1 cellular context compared by ENCODE assay signal in genomic region chr17:59842901-59843652, GRCh38.
A peak's percentile ranks its signal among the peaks of the same experiment; 100 is the strongest.
TF ChIP-seq lines count a peak whose summit lies in the region.

No MANE protein-coding gene starts in this region.

TF ChIP-seq in K562, 482 proteins besides CTCF, POLR2A, EP300 and RAD21 (continued from another document and continues in another):
- peak; percentile 96 for TF ChIP-seq ZBTB26 (CRISPR knock-in tag; IDR thresholded peaks at IDR 0.05)
- no peak for TF ChIP-seq SAFB (IDR thresholded peaks at IDR 0.05; ENCODE audit: borderline replicate concordance, low read depth, low read length)
- TF ChIP-seq ZNF407 (IDR thresholded peaks at IDR 0.05; ENCODE audit: low read depth), result no peak
- no peak for TF ChIP-seq GATAD2A (IDR thresholded peaks at IDR 0.05)
- TF ChIP-seq HDAC2 (IDR thresholded peaks at IDR 0.05), result no peak
- TF ChIP-seq KDM5B (IDR thresholded peaks at IDR 0.05; ENCODE audit: insufficient replicate concordance, low read depth, low read length), result peak; percentile 82
- no peak for TF ChIP-seq HDGF (IDR thresholded peaks at IDR 0.05)
- peak; percentile 45; the same call in 1 of the 2 replicates for TF ChIP-seq ELF2 (CRISPR knock-in tag; IDR thresholded peaks at IDR 0.05)
- no peak for TF ChIP-seq ZBTB8A (IDR thresholded peaks at IDR 0.05; ENCODE audit: partially characterized antibody)
- TF ChIP-seq SOX6 (IDR thresholded peaks at IDR 0.05), result no peak; the same call in none of the 2 replicates
- TF ChIP-seq, protein P1, sequence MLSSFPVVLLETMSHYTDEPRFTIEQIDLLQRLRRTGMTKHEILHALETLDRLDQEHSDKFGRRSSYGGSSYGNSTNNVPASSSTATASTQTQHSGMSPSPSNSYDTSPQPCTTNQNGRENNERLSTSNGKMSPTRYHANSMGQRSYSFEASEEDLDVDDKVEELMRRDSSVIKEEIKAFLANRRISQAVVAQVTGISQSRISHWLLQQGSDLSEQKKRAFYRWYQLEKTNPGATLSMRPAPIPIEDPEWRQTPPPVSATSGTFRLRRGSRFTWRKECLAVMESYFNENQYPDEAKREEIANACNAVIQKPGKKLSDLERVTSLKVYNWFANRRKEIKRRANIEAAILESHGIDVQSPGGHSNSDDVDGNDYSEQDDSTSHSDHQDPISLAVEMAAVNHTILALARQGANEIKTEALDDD (IDR thresholded peaks at IDR 0.05), result peak; percentile 87
- TF ChIP-seq BDP1 (IDR thresholded peaks at IDR 0.05; ENCODE audit: insufficient read depth, insufficient read length), result no peak
- TF ChIP-seq JUND (IDR thresholded peaks at IDR 0.05; ENCODE audit: borderline replicate concordance, low read depth, low read length), result peak; percentile 69
- TF ChIP-seq JUND (tag; IDR thresholded peaks at IDR 0.05; ENCODE audit: borderline replicate concordance, low read depth, low read length), result peak; percentile 72; the same call in 1 of the 3 replicates
- peak; percentile 33; the same call in 1 of the 2 replicates for TF ChIP-seq ZNF780A (CRISPR knock-in tag; IDR thresholded peaks at IDR 0.05)
- TF ChIP-seq EZH2 (IDR thresholded peaks at IDR 0.05; ENCODE audit: borderline replicate concordance, low read depth, low read length), result no peak
- TF ChIP-seq GTF2A2 (tag; IDR thresholded peaks at IDR 0.05), result 0 out of 2 replicates have a peak, but pooled peaks have one; percentile 14
- 0 out of 4 replicates have a peak, but pooled peaks of 1 of the 2 experiments have one; percentile 10 for TF ChIP-seq TRIM24 (IDR thresholded peaks at IDR 0.05)
- TF ChIP-seq ASH1L (IDR thresholded peaks at IDR 0.05; ENCODE audit: borderline replicate concordance, low read depth, partially characterized antibody), result no peak
- TF ChIP-seq, protein P2, sequence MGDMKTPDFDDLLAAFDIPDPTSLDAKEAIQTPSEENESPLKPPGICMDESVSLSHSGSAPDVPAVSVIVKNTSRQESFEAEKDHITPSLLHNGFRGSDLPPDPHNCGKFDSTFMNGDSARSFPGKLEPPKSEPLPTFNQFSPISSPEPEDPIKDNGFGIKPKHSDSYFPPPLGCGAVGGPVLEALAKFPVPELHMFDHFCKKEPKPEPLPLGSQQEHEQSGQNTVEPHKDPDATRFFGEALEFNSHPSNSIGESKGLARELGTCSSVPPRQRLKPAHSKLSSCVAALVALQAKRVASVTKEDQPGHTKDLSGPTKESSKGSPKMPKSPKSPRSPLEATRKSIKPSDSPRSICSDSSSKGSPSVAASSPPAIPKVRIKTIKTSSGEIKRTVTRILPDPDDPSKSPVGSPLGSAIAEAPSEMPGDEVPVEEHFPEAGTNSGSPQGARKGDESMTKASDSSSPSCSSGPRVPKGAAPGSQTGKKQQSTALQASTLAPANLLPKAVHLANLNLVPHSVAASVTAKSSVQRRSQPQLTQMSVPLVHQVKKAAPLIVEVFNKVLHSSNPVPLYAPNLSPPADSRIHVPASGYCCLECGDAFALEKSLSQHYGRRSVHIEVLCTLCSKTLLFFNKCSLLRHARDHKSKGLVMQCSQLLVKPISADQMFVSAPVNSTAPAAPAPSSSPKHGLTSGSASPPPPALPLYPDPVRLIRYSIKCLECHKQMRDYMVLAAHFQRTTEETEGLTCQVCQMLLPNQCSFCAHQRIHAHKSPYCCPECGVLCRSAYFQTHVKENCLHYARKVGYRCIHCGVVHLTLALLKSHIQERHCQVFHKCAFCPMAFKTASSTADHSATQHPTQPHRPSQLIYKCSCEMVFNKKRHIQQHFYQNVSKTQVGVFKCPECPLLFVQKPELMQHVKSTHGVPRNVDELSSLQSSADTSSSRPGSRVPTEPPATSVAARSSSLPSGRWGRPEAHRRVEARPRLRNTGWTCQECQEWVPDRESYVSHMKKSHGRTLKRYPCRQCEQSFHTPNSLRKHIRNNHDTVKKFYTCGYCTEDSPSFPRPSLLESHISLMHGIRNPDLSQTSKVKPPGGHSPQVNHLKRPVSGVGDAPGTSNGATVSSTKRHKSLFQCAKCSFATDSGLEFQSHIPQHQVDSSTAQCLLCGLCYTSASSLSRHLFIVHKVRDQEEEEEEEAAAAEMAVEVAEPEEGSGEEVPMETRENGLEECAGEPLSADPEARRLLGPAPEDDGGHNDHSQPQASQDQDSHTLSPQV (IDR thresholded peaks at IDR 0.05), result no peak; the same call in 1 of the 2 replicates
- no peak for TF ChIP-seq ZNF124 (CRISPR knock-in tag; IDR thresholded peaks at IDR 0.05)
- TF ChIP-seq ZNF589 (CRISPR knock-in tag; IDR thresholded peaks at IDR 0.05; ENCODE audit: low read depth), result 0 out of 2 replicates have a peak, but pooled peaks have one; percentile 5
- peak; percentile 79 for TF ChIP-seq ZNF696 (CRISPR knock-in tag; conservative IDR thresholded peaks at IDR 0.05)
- TF ChIP-seq ZNF77 (CRISPR knock-in tag; IDR thresholded peaks at IDR 0.05), result peak; percentile 86; the same call in 1 of the 2 replicates
- TF ChIP-seq ZNF75A (CRISPR knock-in tag; IDR thresholded peaks at IDR 0.05), result no peak; the same call in 1 of the 2 replicates
- TF ChIP-seq HEY1 (CRISPR knock-in tag; IDR thresholded peaks at IDR 0.05; ENCODE audit: borderline replicate concordance), result peak; percentile 78; the same call in 1 of the 2 replicates
- TF ChIP-seq TFE3 (CRISPR knock-in tag; IDR thresholded peaks at IDR 0.05), result peak; percentile 2; the same call in 1 of the 2 replicates
- no peak for TF ChIP-seq HNRNPL (IDR thresholded peaks at IDR 0.05; ENCODE audit: low read depth, low read length)
- TF ChIP-seq, protein P3, sequence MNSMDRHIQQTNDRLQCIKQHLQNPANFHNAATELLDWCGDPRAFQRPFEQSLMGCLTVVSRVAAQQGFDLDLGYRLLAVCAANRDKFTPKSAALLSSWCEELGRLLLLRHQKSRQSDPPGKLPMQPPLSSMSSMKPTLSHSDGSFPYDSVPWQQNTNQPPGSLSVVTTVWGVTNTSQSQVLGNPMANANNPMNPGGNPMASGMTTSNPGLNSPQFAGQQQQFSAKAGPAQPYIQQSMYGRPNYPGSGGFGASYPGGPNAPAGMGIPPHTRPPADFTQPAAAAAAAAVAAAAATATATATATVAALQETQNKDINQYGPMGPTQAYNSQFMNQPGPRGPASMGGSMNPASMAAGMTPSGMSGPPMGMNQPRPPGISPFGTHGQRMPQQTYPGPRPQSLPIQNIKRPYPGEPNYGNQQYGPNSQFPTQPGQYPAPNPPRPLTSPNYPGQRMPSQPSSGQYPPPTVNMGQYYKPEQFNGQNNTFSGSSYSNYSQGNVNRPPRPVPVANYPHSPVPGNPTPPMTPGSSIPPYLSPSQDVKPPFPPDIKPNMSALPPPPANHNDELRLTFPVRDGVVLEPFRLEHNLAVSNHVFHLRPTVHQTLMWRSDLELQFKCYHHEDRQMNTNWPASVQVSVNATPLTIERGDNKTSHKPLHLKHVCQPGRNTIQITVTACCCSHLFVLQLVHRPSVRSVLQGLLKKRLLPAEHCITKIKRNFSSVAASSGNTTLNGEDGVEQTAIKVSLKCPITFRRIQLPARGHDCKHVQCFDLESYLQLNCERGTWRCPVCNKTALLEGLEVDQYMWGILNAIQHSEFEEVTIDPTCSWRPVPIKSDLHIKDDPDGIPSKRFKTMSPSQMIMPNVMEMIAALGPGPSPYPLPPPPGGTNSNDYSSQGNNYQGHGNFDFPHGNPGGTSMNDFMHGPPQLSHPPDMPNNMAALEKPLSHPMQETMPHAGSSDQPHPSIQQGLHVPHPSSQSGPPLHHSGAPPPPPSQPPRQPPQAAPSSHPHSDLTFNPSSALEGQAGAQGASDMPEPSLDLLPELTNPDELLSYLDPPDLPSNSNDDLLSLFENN (IDR thresholded peaks at IDR 0.05; ENCODE audit: low read depth in 2 of 2, low read length in 2 of 2), result peak in 1 of 2 experiments; percentile 63; a peak in 1 of 4 replicates
- TF ChIP-seq SRF (CRISPR knock-in tag; IDR thresholded peaks at IDR 0.05), result peak in 1 of 2 experiments; percentile 88; a peak in 2 of 4 replicates
- peak in 1 of 2 experiments; percentile 63; a peak in 1 of 4 replicates for TF ChIP-seq ARNT (IDR thresholded peaks at IDR 0.05)
- TF ChIP-seq U2AF2 (optimal IDR thresholded peaks at IDR 0.05; ENCODE audit: low read depth, low read length), result no peak
- TF ChIP-seq CCNT2 (IDR thresholded peaks at IDR 0.05; ENCODE audit: borderline replicate concordance, extremely low read depth, insufficient read length, low read depth, low read length), result no peak
- no peak for TF ChIP-seq NCOA6 (IDR thresholded peaks at IDR 0.05)
- no peak for TF ChIP-seq SIX5 (IDR thresholded peaks at IDR 0.05; ENCODE audit: borderline replicate concordance in 1 of 2, insufficient read depth in 1 of 2, low read depth in 1 of 2, low read length in 2 of 2)
- TF ChIP-seq, protein P4, sequence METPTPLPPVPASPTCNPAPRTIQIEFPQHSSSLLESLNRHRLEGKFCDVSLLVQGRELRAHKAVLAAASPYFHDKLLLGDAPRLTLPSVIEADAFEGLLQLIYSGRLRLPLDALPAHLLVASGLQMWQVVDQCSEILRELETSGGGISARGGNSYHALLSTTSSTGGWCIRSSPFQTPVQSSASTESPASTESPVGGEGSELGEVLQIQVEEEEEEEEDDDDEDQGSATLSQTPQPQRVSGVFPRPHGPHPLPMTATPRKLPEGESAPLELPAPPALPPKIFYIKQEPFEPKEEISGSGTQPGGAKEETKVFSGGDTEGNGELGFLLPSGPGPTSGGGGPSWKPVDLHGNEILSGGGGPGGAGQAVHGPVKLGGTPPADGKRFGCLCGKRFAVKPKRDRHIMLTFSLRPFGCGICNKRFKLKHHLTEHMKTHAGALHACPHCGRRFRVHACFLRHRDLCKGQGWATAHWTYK (CRISPR knock-in tag; IDR thresholded peaks at IDR 0.05), result peak; percentile 96
- 0 out of 2 replicates have a peak, but pooled peaks have one; percentile 62 for TF ChIP-seq PTBP1 (IDR thresholded peaks at IDR 0.05; ENCODE audit: low read depth, low read length)
- TF ChIP-seq MYNN (IDR thresholded peaks at IDR 0.05), result peak; percentile 24; the same call in 1 of the 2 replicates
- no peak for TF ChIP-seq MYNN (CRISPR knock-in tag; IDR thresholded peaks at IDR 0.05)
- TF ChIP-seq NONO (IDR thresholded peaks at IDR 0.05; ENCODE audit: low read depth in 2 of 2, low read length in 1 of 2), result peak in 1 of 2 experiments; percentile 48; a peak in 2 of 4 replicates
